8 cellular contexts compared by ENCODE assay signal in genomic region chr16:30924086-30924714, GRCh38. TPM values are rescaled to one million over a fixed set of nuclear protein-coding genes. Genes with fewer than 3 reads are reported as not detected.
A peak's percentile ranks its signal among the peaks of the same experiment; 100 is the strongest.
DNase-seq lines count a peak whose midpoint lies in the region; ATAC-seq and TF ChIP-seq lines count a peak whose summit lies in the region.

No MANE protein-coding gene starts in this region.

- TF ChIP-seq EP300 in neural cell (conservative IDR thresholded peaks at IDR 0.05; ENCODE audit: poor library complexity, severe bottlenecking) = no peak

- TF ChIP-seq RAD21 in neural cell (conservative IDR thresholded peaks at IDR 0.05) = no peak

- H4K20me1 ChIP-seq in OCI-LY3 (ENCODE audit: insufficient read depth, low read length) (no peaks in the 10 kb centered on the region), neural cell (ENCODE audit: insufficient read depth) (no peaks in the 10 kb centered on the region)

- no peaks in the 10 kb centered on the region for H3K79me2 ChIP-seq in OCI-LY3 (ENCODE audit: low read length)
- peaks cover 11% of the 10 kb centered on the region for H3K79me2 ChIP-seq in neural cell (replicated peaks; ENCODE audit: insufficient read depth, low read length)

- H3K4me3 ChIP-seq in OCI-LY3 (ENCODE audit: low read length) = peak overlapping the region; percentile 79
- peak overlapping the region; percentile 70 for H3K4me3 ChIP-seq in effector memory CD4-positive, alpha-beta T cell (ENCODE audit: insufficient read depth, low read depth, low read length, poor library complexity, severe bottlenecking)
- peak overlapping the region; percentile 87 for H3K4me3 ChIP-seq in neural cell (ENCODE audit: low read length)

- H3K36me3 ChIP-seq in OCI-LY3 (replicated peaks; ENCODE audit: low read depth, low read length) (no peaks in the 10 kb centered on the region), neural cell (ENCODE audit: insufficient read depth, low read length) (no peaks in the 10 kb centered on the region)
- H3K36me3 ChIP-seq in effector memory CD4-positive, alpha-beta T cell (ENCODE audit: control insufficient read depth, insufficient read depth, low read length) = peaks cover 3% of the 10 kb centered on the region

- H3K9ac ChIP-seq in OCI-LY3 (ENCODE audit: low read length) (peak overlapping the region; percentile 79), neural cell (ENCODE audit: low read length) (peak overlapping the region; percentile 88)

- no peaks in the 10 kb centered on the region for H3K9me2 ChIP-seq in neural cell (ENCODE audit: insufficient read depth, low read length)

- no peaks in the 10 kb centered on the region for H3K27me3 ChIP-seq in OCI-LY3 (ENCODE audit: low read depth, low read length)
- no peaks in the 10 kb centered on the region for H3K27me3 ChIP-seq in effector memory CD4-positive, alpha-beta T cell (replicated peaks; ENCODE audit: control insufficient read depth, insufficient read depth, low read length, poor library complexity, severe bottlenecking)
- no peaks in the 10 kb centered on the region for H3K27me3 ChIP-seq in neural cell (ENCODE audit: insufficient read depth, low read depth, low read length)

- H3F3A ChIP-seq in neural cell (ENCODE audit: insufficient read depth, low read length, poor library complexity, severe bottlenecking) = no peaks in the 10 kb centered on the region

- peak overlapping the region; percentile 93 for H3K4me2 ChIP-seq in OCI-LY3 (ENCODE audit: low read length)
- H3K4me2 ChIP-seq in neural cell (ENCODE audit: low read length) = peak overlapping the region; percentile 91

- H2AFZ ChIP-seq in OCI-LY3 (ENCODE audit: low read depth, low read length) = no peak overlapping the region
- H2AFZ ChIP-seq in neural cell (ENCODE audit: low read depth, low read length) = no peak overlapping the region

- DNase-seq in ELF-1 (ENCODE audit: low read depth, low spot score) = peak; percentile 42
- DNase-seq in effector memory CD4-positive, alpha-beta T cell = no peak
- no peak for DNase-seq in NAMALWA (ENCODE audit: low spot score)
- no peak for DNase-seq in KG1 (lab: John Stamatoyannopoulos, UW)
- no peak for DNase-seq in NCI-H2081 treated with DMSO at 0.1 percent for 48 hours (lab: John Stamatoyannopoulos, UW)

- no peak for ATAC-seq in GM21737 (IDR thresholded peaks at IDR 0.05; ENCODE audit: unreplicated experiment)

- H3K4me1 ChIP-seq in OCI-LY3 (ENCODE audit: low read length) = peaks cover 7% of the 10 kb centered on the region
- H3K4me1 ChIP-seq in effector memory CD4-positive, alpha-beta T cell (ENCODE audit: control insufficient read depth, insufficient read depth, low read length, poor library complexity, severe bottlenecking) = peaks cover 8% of the 10 kb centered on the region

- TF ChIP-seq CTCF in OCI-LY3 (IDR thresholded peaks at IDR 0.05; ENCODE audit: low read depth, low read length) (no peak), neural cell (IDR thresholded peaks at IDR 0.05; ENCODE audit: poor library complexity, severe bottlenecking) (no peak)

- H3K9me3 ChIP-seq in OCI-LY3 (ENCODE audit: insufficient read depth, low read length) (no peaks in the 10 kb centered on the region), neural cell (ENCODE audit: low read length) (no peaks in the 10 kb centered on the region)
- no peaks in the 10 kb centered on the region for H3K9me3 ChIP-seq in effector memory CD4-positive, alpha-beta T cell (ENCODE audit: control insufficient read depth, low read length)

- H3K27ac ChIP-seq in OCI-LY3 (ENCODE audit: low read length) = no peak overlapping the region
- H3K27ac ChIP-seq in effector memory CD4-positive, alpha-beta T cell (ENCODE audit: insufficient read depth, low read length, poor library complexity, severe bottlenecking) = peak overlapping the region; percentile 23
- peak overlapping the region; percentile 95 for H3K27ac ChIP-seq in neural cell (ENCODE audit: low read length)

TF ChIP-seq in neural cell, 6 proteins besides CTCF, POLR2A, EP300 and RAD21:
- TF ChIP-seq TAF1 (IDR thresholded peaks at IDR 0.05; ENCODE audit: low read depth) (no peak), POLR2AphosphoS5 (IDR thresholded peaks at IDR 0.05) (no peak), MXI1 (conservative IDR thresholded peaks at IDR 0.05; ENCODE audit: poor library complexity, severe bottlenecking) (peak; percentile 77), EZH2 (IDR thresholded peaks at IDR 0.05; ENCODE audit: borderline replicate concordance, insufficient read depth, low read length, poor library complexity, severe bottlenecking) (no peak), REST (IDR thresholded peaks at IDR 0.05; ENCODE audit: borderline replicate concordance) (no peak), SMC3 (conservative IDR thresholded peaks at IDR 0.05; ENCODE audit: poor library complexity) (peak; percentile 12)
TF ChIP-seq in neural cell: peak in this region for 2.

RNA-seq across cellular contexts. Expression of gene FBXL19, which starts 0.8 kb away (rescaled TPM):
- polyA plus RNA-seq in neural cell = 99.6 and 124 TPM in 2 replicates
- polyA minus RNA-seq in neural cell = 122 and 157 TPM in 2 replicates

RNA-seq across cellular contexts. Expression of gene ORAI3, which starts 24.7 kb away (rescaled TPM):
- polyA plus RNA-seq in neural cell = 5.7 and 7.3 TPM in 2 replicates
- 5.8 and 6.5 TPM in 2 replicates for polyA minus RNA-seq in neural cell

RNA-seq across cellular contexts. Expression of gene CTF1, which starts 27.8 kb away (rescaled TPM):
- polyA plus RNA-seq in neural cell = not detected in 2 replicates
- not detected in 2 replicates for polyA minus RNA-seq in neural cell

RNA-seq across cellular contexts. Expression of gene BCL7C, which starts 30.3 kb away (rescaled TPM):
- polyA plus RNA-seq in neural cell = 39.2 and 44.9 TPM in 2 replicates
- polyA minus RNA-seq in neural cell = 43.1 and 44.2 TPM in 2 replicates

RNA-seq across cellular contexts. Expression of gene SETD1A, which starts 33.4 kb away (rescaled TPM):
- 1.4 and 3.3 TPM in 2 replicates for polyA plus RNA-seq in neural cell
- polyA minus RNA-seq in neural cell = 3.9 and 13.7 TPM in 2 replicates
